1 cellular context compared by ENCODE assay signal in genomic region chr19:16527334-16527935, GRCh38.
TF ChIP-seq lines count a peak whose summit lies in the region.

No MANE protein-coding gene starts in this region.

TF ChIP-seq in HepG2, 621 proteins besides CTCF, POLR2A, EP300 and RAD21:
- TF ChIP-seq RELA (CRISPR knock-in tag; IDR thresholded peaks at IDR 0.05) (no peak), SATB2 (CRISPR knock-in tag; IDR thresholded peaks at IDR 0.05) (no peak), CC2D1A (CRISPR knock-in tag; IDR thresholded peaks at IDR 0.05) (no peak), PTBP1 (IDR thresholded peaks at IDR 0.05; ENCODE audit: low read depth, low read length, poor library complexity, severe bottlenecking) (no peak), FLYWCH1 (CRISPR knock-in tag; IDR thresholded peaks at IDR 0.05) (no peak), MAFF (IDR thresholded peaks at IDR 0.05; ENCODE audit: low read depth, low read length) (no peak), CREM (IDR thresholded peaks at IDR 0.05) (no peak), CREM (CRISPR knock-in tag; IDR thresholded peaks at IDR 0.05) (no peak), ZNF331 (CRISPR knock-in tag; IDR thresholded peaks at IDR 0.05) (no peak), CEBPZ (IDR thresholded peaks at IDR 0.05; ENCODE audit: low read length) (no peak), SKIL (CRISPR knock-in tag; IDR thresholded peaks at IDR 0.05; ENCODE audit: borderline replicate concordance) (no peak), ZNF670 (CRISPR knock-in tag; IDR thresholded peaks at IDR 0.05; ENCODE audit: borderline replicate concordance) (no peak), ZNF275 (CRISPR knock-in tag; IDR thresholded peaks at IDR 0.05; ENCODE audit: borderline replicate concordance) (no peak), RCOR2 (CRISPR knock-in tag; IDR thresholded peaks at IDR 0.05) (no peak)
- TF ChIP-seq, protein P1, sequence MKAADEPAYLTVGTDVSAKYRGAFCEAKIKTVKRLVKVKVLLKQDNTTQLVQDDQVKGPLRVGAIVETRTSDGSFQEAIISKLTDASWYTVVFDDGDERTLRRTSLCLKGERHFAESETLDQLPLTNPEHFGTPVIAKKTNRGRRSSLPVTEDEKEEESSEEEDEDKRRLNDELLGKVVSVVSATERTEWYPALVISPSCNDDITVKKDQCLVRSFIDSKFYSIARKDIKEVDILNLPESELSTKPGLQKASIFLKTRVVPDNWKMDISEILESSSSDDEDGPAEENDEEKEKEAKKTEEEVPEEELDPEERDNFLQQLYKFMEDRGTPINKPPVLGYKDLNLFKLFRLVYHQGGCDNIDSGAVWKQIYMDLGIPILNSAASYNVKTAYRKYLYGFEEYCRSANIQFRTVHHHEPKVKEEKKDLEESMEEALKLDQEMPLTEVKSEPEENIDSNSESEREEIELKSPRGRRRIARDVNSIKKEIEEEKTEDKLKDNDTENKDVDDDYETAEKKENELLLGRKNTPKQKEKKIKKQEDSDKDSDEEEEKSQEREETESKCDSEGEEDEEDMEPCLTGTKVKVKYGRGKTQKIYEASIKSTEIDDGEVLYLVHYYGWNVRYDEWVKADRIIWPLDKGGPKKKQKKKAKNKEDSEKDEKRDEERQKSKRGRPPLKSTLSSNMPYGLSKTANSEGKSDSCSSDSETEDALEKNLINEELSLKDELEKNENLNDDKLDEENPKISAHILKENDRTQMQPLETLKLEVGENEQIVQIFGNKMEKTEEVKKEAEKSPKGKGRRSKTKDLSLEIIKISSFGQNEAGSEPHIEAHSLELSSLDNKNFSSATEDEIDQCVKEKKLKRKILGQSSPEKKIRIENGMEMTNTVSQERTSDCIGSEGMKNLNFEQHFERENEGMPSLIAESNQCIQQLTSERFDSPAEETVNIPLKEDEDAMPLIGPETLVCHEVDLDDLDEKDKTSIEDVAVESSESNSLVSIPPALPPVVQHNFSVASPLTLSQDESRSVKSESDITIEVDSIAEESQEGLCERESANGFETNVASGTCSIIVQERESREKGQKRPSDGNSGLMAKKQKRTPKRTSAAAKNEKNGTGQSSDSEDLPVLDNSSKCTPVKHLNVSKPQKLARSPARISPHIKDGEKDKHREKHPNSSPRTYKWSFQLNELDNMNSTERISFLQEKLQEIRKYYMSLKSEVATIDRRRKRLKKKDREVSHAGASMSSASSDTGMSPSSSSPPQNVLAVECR (CRISPR knock-in tag; IDR thresholded peaks at IDR 0.05; ENCODE audit: borderline replicate concordance), result no peak
